26 cellular contexts compared by ENCODE assay signal in genomic region chr2:72543527-72544216, GRCh38.
"Had no signal": no experiment of that assay in that cellular context is flagged by ENCODE, and none has a peak within 500 bp of the region (broad histone marks: within the 10 kb centered on the region; RNA-seq: fewer than 3 reads in every experiment).

No MANE protein-coding gene starts in this region.

- H3K36me3 ChIP-seq: lower lobe of right lung, sigmoid colon, thoracic aorta, upper lobe of left lung had no signal

- H3K4me2 ChIP-seq: hepatocyte had no signal

- ATAC-seq: activated CD4-positive, CD25-positive, alpha-beta regulatory T cell treated with anti-CD3 and anti-CD28 coated beads, Interleukin-2, amount 50 U/mL, for 24 hours; activated T-cell treated with anti-CD3 and anti-CD28 coated beads, Interleukin-2, amount 50 U/mL, for 72 hours; left lobe of liver; lower lobe of right lung had no signal

- H3K9me3 Mint-ChIP-seq: activated CD4-positive, alpha-beta memory T cell treated with anti-CD3 and anti-CD28 coated beads, Interleukin-2, amount 10 ng/mL, durations not matched to agents 7 days and 5 days; activated CD4-positive, alpha-beta T cell treated with anti-CD3 and anti-CD28 coated beads, Interleukin-2, amount 10 ng/mL, durations not matched to agents 24 days and 14 days; activated naive CD4-positive, alpha-beta T cell treated with anti-CD3 and anti-CD28 coated beads for 36 hours; activated naive CD8-positive, alpha-beta T cell treated with anti-CD3 and anti-CD28 coated beads, Interleukin-2, amount 10 ng/mL, durations not matched to agents 7 days and 5 days had no signal

- H2AFZ ChIP-seq: hepatocyte had no signal

- H3K4me1 ChIP-seq: sigmoid colon had no signal

- H3K27ac ChIP-seq: coronary artery, hepatocyte, lower lobe of right lung, sigmoid colon, thoracic aorta, upper lobe of left lung, VCaP had no signal

- H3K27me3 Mint-ChIP-seq: activated CD4-positive, alpha-beta memory T cell treated with anti-CD3 and anti-CD28 coated beads, Interleukin-2, amount 10 ng/mL, durations not matched to agents 7 days and 5 days; activated CD4-positive, alpha-beta T cell treated with anti-CD3 and anti-CD28 coated beads, Interleukin-2, amount 10 ng/mL, durations not matched to agents 24 days and 14 days; activated naive CD8-positive, alpha-beta T cell treated with anti-CD3 and anti-CD28 coated beads, Interleukin-2, amount 10 ng/mL, durations not matched to agents 7 days and 5 days; naive B cell had no signal

- H3K36me3 Mint-ChIP-seq: naive B cell had no signal

- DNase-seq: activated CD4-positive, alpha-beta memory T cell treated with anti-CD3 and anti-CD28 coated beads, Interleukin-2, amount 10 ng/mL, durations not matched to agents 7 days and 5 days; activated CD4-positive, alpha-beta T cell treated with anti-CD3 and anti-CD28 coated beads, Interleukin-2, amount 10 ng/mL, durations not matched to agents 24 days and 14 days; activated effector memory CD4-positive, alpha-beta T cell treated with Interleukin-2 at 50 U/mL for 16 hours; activated naive CD4-positive, alpha-beta T cell treated with anti-CD3 and anti-CD28 coated beads for 36 hours; activated naive CD8-positive, alpha-beta T cell treated with anti-CD3 and anti-CD28 coated beads, Interleukin-2, amount 10 ng/mL, durations not matched to agents 7 days and 5 days; activated T-cell treated with anti-CD3 and anti-CD28 coated beads, Interleukin-2, amount 50 U/mL, for 72 hours; amygdala; cerebellar nuclear complex; endodermal cell; foreskin fibroblast; immature natural killer cell; lower lobe of right lung; mesendoderm; naive B cell; nucleus accumbens; sigmoid colon; stimulated activated CD4-positive, alpha-beta T cell treated with anti-CD3 and anti-CD28 coated beads, Interleukin-2, amount 100 ng/mL, for 48 hours; stimulated activated naive CD4-positive, alpha-beta T cell; T-helper 9 cell; upper lobe of left lung had no signal

- H3K27me3 ChIP-seq: hepatocyte, sigmoid colon, upper lobe of left lung had no signal

- H3K4me1 Mint-ChIP-seq: activated CD4-positive, alpha-beta memory T cell treated with anti-CD3 and anti-CD28 coated beads, Interleukin-2, amount 10 ng/mL, durations not matched to agents 7 days and 5 days; activated CD4-positive, alpha-beta T cell treated with anti-CD3 and anti-CD28 coated beads, Interleukin-2, amount 10 ng/mL, durations not matched to agents 24 days and 14 days; naive B cell had no signal

- H3K4me3 ChIP-seq: coronary artery, hepatocyte, lower lobe of right lung, sigmoid colon, thoracic aorta, upper lobe of left lung had no signal

- H3K27ac Mint-ChIP-seq: activated CD4-positive, alpha-beta memory T cell treated with anti-CD3 and anti-CD28 coated beads, Interleukin-2, amount 10 ng/mL, durations not matched to agents 7 days and 5 days; activated CD4-positive, alpha-beta T cell treated with anti-CD3 and anti-CD28 coated beads, Interleukin-2, amount 10 ng/mL, durations not matched to agents 24 days and 14 days; activated naive CD4-positive, alpha-beta T cell treated with anti-CD3 and anti-CD28 coated beads for 36 hours; activated naive CD8-positive, alpha-beta T cell treated with anti-CD3 and anti-CD28 coated beads, Interleukin-2, amount 10 ng/mL, durations not matched to agents 7 days and 5 days; activated T-cell treated with anti-CD3 and anti-CD28 coated beads, Interleukin-2, amount 50 U/mL, for 72 hours; endodermal cell; immature natural killer cell; naive B cell had no signal

- H3K79me2 ChIP-seq: hepatocyte had no signal

- H3K9me3 ChIP-seq: lower lobe of right lung, sigmoid colon, thoracic aorta, upper lobe of left lung had no signal

- H3K4me3 Mint-ChIP-seq: activated CD4-positive, alpha-beta memory T cell treated with anti-CD3 and anti-CD28 coated beads, Interleukin-2, amount 10 ng/mL, durations not matched to agents 7 days and 5 days; activated CD4-positive, alpha-beta T cell treated with anti-CD3 and anti-CD28 coated beads, Interleukin-2, amount 10 ng/mL, durations not matched to agents 24 days and 14 days; activated naive CD4-positive, alpha-beta T cell treated with anti-CD3 and anti-CD28 coated beads for 36 hours; activated naive CD8-positive, alpha-beta T cell treated with anti-CD3 and anti-CD28 coated beads, Interleukin-2, amount 10 ng/mL, durations not matched to agents 7 days and 5 days; activated T-cell treated with anti-CD3 and anti-CD28 coated beads, Interleukin-2, amount 50 U/mL, for 72 hours; endodermal cell; immature natural killer cell; naive B cell had no signal
